18 cellular contexts compared by ENCODE assay signal in genomic region chr9:68978501-68978900, GRCh38. TPM values are rescaled to one million over a fixed set of nuclear protein-coding genes. Genes with fewer than 3 reads are reported as not detected.
DNase-seq lines count a peak whose midpoint lies in the region; ATAC-seq and TF ChIP-seq lines count a peak whose summit lies in the region.
"Had no signal": no experiment of that assay in that cellular context is flagged by ENCODE, and none has a peak within 500 bp of the region (broad histone marks: within the 10 kb centered on the region; RNA-seq: fewer than 3 reads in every experiment).

No MANE protein-coding gene starts in this region.

- peaks cover 37% of the 10 kb centered on the region for H3K4me1 Mint-ChIP-seq in activated naive CD4-positive, alpha-beta T cell treated with anti-CD3 and anti-CD28 coated beads, Interleukin-2, amount 50 U/mL, for 24 hours
- peaks cover 70% of the 10 kb centered on the region for H3K4me1 Mint-ChIP-seq in dendritic cell treated with granulocyte-macrophage colony-stimulating factor and Interleukin-4, amounts not matched to agents 40 ng/mL and 50 ng/mL, for 4 days (ENCODE audit: low read depth)

- no peaks in the 10 kb centered on the region for H3K9me3 ChIP-seq in right atrium auricular region

- intact Hi-C loops in cardiac septum (cut with DNase I) = loop anchor here (5.0 kb wide), 1 partner anchor 271 kb away; the partner anchor contains the start of gene PIP5K1B
- intact Hi-C loops in dendritic cell treated with granulocyte-macrophage colony-stimulating factor and Interleukin-4, amounts not matched to agents 40 ng/mL and 50 ng/mL, for 4 days (cut with micrococcal nuclease) = loop anchor here (1.0 kb wide), 1 partner anchor 18 kb away; no protein-coding TSS in a partner anchor

- ATAC-seq in GM21390 (IDR thresholded peaks at IDR 0.05; ENCODE audit: unreplicated experiment) = no peak
- ATAC-seq in GM21447 (IDR thresholded peaks at IDR 0.05; ENCODE audit: unreplicated experiment) = no peak
- ATAC-seq: GM23338 had no signal

- H3K4me3 ChIP-seq in right atrium auricular region = no peak overlapping the region
- H3K4me3 ChIP-seq: BLaER1 treated with 17β-estradiol and CSF1 and Interleukin-3, amounts not matched to agents 10 nM and 100 nM; GM12878; GM23338 had no signal

- no peaks in the 10 kb centered on the region for H3K36me3 ChIP-seq in right atrium auricular region
- H3K36me3 ChIP-seq: BLaER1 treated with 17β-estradiol and CSF1 and Interleukin-3, amounts not matched to agents 10 nM and 100 nM had no signal

- H3K36me3 Mint-ChIP-seq in activated naive CD4-positive, alpha-beta T cell treated with anti-CD3 and anti-CD28 coated beads, Interleukin-2, amount 50 U/mL, for 24 hours = no peaks in the 10 kb centered on the region
- peaks cover 20% of the 10 kb centered on the region for H3K36me3 Mint-ChIP-seq in dendritic cell treated with granulocyte-macrophage colony-stimulating factor and Interleukin-4, amounts not matched to agents 40 ng/mL and 50 ng/mL, for 4 days (ENCODE audit: low read depth)
- H3K36me3 Mint-ChIP-seq: CD4-positive, alpha-beta memory T cell had no signal

- H3K27me3 ChIP-seq in right atrium auricular region = no peaks in the 10 kb centered on the region
- H3K27me3 ChIP-seq: BLaER1 treated with 17β-estradiol and CSF1 and Interleukin-3, amounts not matched to agents 10 nM and 100 nM had no signal

- no peak overlapping the region for H3K4me3 Mint-ChIP-seq in activated naive CD4-positive, alpha-beta T cell treated with anti-CD3 and anti-CD28 coated beads, Interleukin-2, amount 50 U/mL, for 24 hours
- H3K4me3 Mint-ChIP-seq in dendritic cell treated with granulocyte-macrophage colony-stimulating factor and Interleukin-4, amounts not matched to agents 40 ng/mL and 50 ng/mL, for 4 days = no peak overlapping the region
- H3K4me3 Mint-ChIP-seq: CD4-positive, alpha-beta memory T cell; GM23338 had no signal

- DNase-seq in activated naive CD4-positive, alpha-beta T cell (lab: John Stamatoyannopoulos, UW) = no peak
- no peak for DNase-seq in right atrium auricular region (ENCODE audit: low spot score)
- DNase-seq in cardiac septum (ENCODE audit: low spot score) = no peak
- no peak for DNase-seq in stimulated activated CD4-positive, alpha-beta T cell treated with anti-CD3 and anti-CD28 coated beads, Interleukin-1b, Interleukin-23, amount 100 ng/mL, for 48 hours
- DNase-seq: CD4-positive, alpha-beta memory T cell; DMS79; H7 had no signal

- H3K9me3 Mint-ChIP-seq in activated naive CD4-positive, alpha-beta T cell treated with anti-CD3 and anti-CD28 coated beads, Interleukin-2, amount 50 U/mL, for 24 hours = no peaks in the 10 kb centered on the region
- H3K9me3 Mint-ChIP-seq in dendritic cell treated with granulocyte-macrophage colony-stimulating factor and Interleukin-4, amounts not matched to agents 40 ng/mL and 50 ng/mL, for 4 days = no peaks in the 10 kb centered on the region
- H3K9me3 Mint-ChIP-seq: IgD-negative memory B cell had no signal

- peaks cover 0 to 44% of the 10 kb centered on the region in 2 donors for H3K4me1 ChIP-seq in right atrium auricular region

- H3K27ac Mint-ChIP-seq in activated naive CD4-positive, alpha-beta T cell treated with anti-CD3 and anti-CD28 coated beads, Interleukin-2, amount 50 U/mL, for 24 hours = peak overlapping the region; percentile 51
- peak overlapping the region; percentile 92 for H3K27ac Mint-ChIP-seq in dendritic cell treated with granulocyte-macrophage colony-stimulating factor and Interleukin-4, amounts not matched to agents 40 ng/mL and 50 ng/mL, for 4 days
- H3K27ac Mint-ChIP-seq: GM23338, IgD-negative memory B cell had no signal

- H3K27ac ChIP-seq in right atrium auricular region = peak overlapping the region; percentile 73 to 88
- H3K27ac ChIP-seq: 22Rv1 had no signal

- TF ChIP-seq CTCF in right atrium auricular region (IDR thresholded peaks at IDR 0.05) = no peak

- no peaks in the 10 kb centered on the region for H3K27me3 Mint-ChIP-seq in activated naive CD4-positive, alpha-beta T cell treated with anti-CD3 and anti-CD28 coated beads, Interleukin-2, amount 50 U/mL, for 24 hours
- H3K27me3 Mint-ChIP-seq in dendritic cell treated with granulocyte-macrophage colony-stimulating factor and Interleukin-4, amounts not matched to agents 40 ng/mL and 50 ng/mL, for 4 days = no peaks in the 10 kb centered on the region
- H3K27me3 Mint-ChIP-seq: CD4-positive, alpha-beta memory T cell; IgD-negative memory B cell had no signal

RNA-seq across cellular contexts. Expression of gene PRKACG, which starts 35.4 kb away (rescaled TPM):
- total RNA-seq in right atrium auricular region = not detected
- not detected for total RNA-seq in cardiac septum
- total RNA-seq: CD4-positive, alpha-beta memory T cell; G401; GM12878; GM23338; H7; HT1080 had no signal

RNA-seq across cellular contexts. Expression of gene FXN, which starts 57.1 kb away (rescaled TPM):
- 10 to 100 TPM; 10.5 to 24.6 TPM for total RNA-seq in right atrium auricular region
- 22.9 TPM for total RNA-seq in cardiac septum
